Comparison of ENCODE assay signal across 16 cellular contexts in the genomic region with DNA sequence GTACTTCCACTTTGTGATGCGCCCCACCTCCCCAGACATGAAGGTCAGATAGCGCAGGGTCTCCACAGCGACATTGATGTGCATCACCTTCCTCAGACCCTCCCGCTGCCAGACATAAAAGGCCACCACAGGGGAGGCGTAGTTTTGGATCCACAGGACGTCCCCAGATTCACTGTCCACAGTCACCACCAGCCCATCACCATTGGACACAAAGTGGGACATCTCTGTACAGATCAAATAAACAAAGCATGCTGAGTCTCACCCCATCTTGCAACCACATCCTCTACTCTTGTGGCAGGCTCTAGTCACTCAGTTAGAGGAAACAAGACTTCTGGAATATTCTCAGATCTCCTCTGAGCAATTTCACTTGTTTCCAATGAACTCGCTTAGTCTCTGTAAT. TPM values are rescaled to one million over a fixed set of nuclear protein-coding genes. Genes with fewer than 3 reads are reported as not detected.
A peak's percentile ranks its signal among the peaks of the same experiment; 100 is the strongest.
DNase-seq lines count a peak whose midpoint lies in the region; ATAC-seq and TF ChIP-seq lines count a peak whose summit lies in the region.
"Had no signal": no experiment of that assay in that cellular context is flagged by ENCODE, and none has a peak within 500 bp of the region (broad histone marks: within the 10 kb centered on the region; RNA-seq: fewer than 3 reads in every experiment).

No MANE protein-coding gene starts in this region.

- POLR2A ChIA-PET in WTC11 (lab: Charles Lee) = no interaction called here

- no peak overlapping the region for H3K4me3 Mint-ChIP-seq in WTC11
- H3K4me3 Mint-ChIP-seq: stimulated activated memory B cell treated with anti-CD40 and anti-IgM and Interleukin-4, amounts not matched to agents 10 μg/mL and 1 μg/mL and 100 μg/mL, for 72 hours had no signal

- no peak for TF ChIP-seq CTCF in WTC11 (IDR thresholded peaks at IDR 0.05)

- peaks cover 20% of the 10 kb centered on the region for H3K9me3 Mint-ChIP-seq in WTC11

- no peak for ATAC-seq in WTC11
- no peak for ATAC-seq in HG02588 (IDR thresholded peaks at IDR 0.05; ENCODE audit: unreplicated experiment)
- ATAC-seq: gastrocnemius medialis; left lung; stimulated activated memory B cell treated with anti-CD40 and anti-IgM and Interleukin-4, amounts not matched to agents 10 μg/mL and 1 μg/mL and 100 μg/mL, for 72 hours had no signal

- peaks cover 6% of the 10 kb centered on the region for H3K4me1 Mint-ChIP-seq in WTC11

- DNase-seq in activated naive CD4-positive, alpha-beta T cell treated with Interleukin-2 at 50 U/mL for 16 hours = peak; percentile 47
- DNase-seq in activated naive CD4-positive, alpha-beta T cell treated with anti-CD3 and anti-CD28 coated beads, Interleukin-2, amount 50 U/mL, for 16 hours = no peak
- DNase-seq in WTC11 (ENCODE audit: low spot score) (no peak), NCI-H82 (lab: John Stamatoyannopoulos, UW) (no peak), DMS79 (lab: John Stamatoyannopoulos, UW) (no peak)
- DNase-seq in effector CD4-positive, alpha-beta T cell = peak; percentile 14
- peak; percentile 25 for DNase-seq in stimulated activated naive CD4-positive, alpha-beta T cell treated with Interleukin-2 at 50 U/mL for 16 hours (lab: John Stamatoyannopoulos, UW)
- DNase-seq: cerebellar nuclear complex, gastrocnemius medialis, KG1, left lung, NCI-H1105 treated with DMSO at 0.1 percent for 48 hours, NCI-H774 had no signal

- H3K36me3 Mint-ChIP-seq in WTC11 = peaks cover 28% of the 10 kb centered on the region

- H3K27me3 Mint-ChIP-seq in WTC11 (ENCODE audit: low read depth) = peaks cover 4% of the 10 kb centered on the region; the same call in 1 of the 2 replicates
- H3K27me3 Mint-ChIP-seq: stimulated activated memory B cell treated with anti-CD40 and anti-IgM and Interleukin-4, amounts not matched to agents 10 μg/mL and 1 μg/mL and 100 μg/mL, for 72 hours had no signal

- 0 out of 2 replicates have a peak overlapping the region, but pooled peaks have one; percentile 42 for H3K27ac Mint-ChIP-seq in WTC11
- H3K27ac Mint-ChIP-seq: stimulated activated memory B cell treated with anti-CD40 and anti-IgM and Interleukin-4, amounts not matched to agents 10 μg/mL and 1 μg/mL and 100 μg/mL, for 72 hours had no signal

- CTCF ChIA-PET in WTC11 (lab: Charles Lee) = interaction anchor here (6.4 to 8.0 kb wide), 2 partner anchors 39 to 66 kb away, joined by 81 to 364 read pairs; partner anchors contain the start of gene ERN1

TF ChIP-seq in WTC11, 78 proteins besides CTCF, POLR2A, EP300 and RAD21:
- TF ChIP-seq FOXK1 (CRISPR knock-in tag; IDR thresholded peaks at IDR 0.05) (no peak), ESRRA (CRISPR knock-in tag; IDR thresholded peaks at IDR 0.05; ENCODE audit: borderline replicate concordance) (no peak), E2F1 (CRISPR knock-in tag; IDR thresholded peaks at IDR 0.05) (no peak), GRHL2 (CRISPR knock-in tag; IDR thresholded peaks at IDR 0.05; ENCODE audit: insufficient replicate concordance, severe bottlenecking) (no peak), ZBTB21 (CRISPR knock-in tag; IDR thresholded peaks at IDR 0.05; ENCODE audit: borderline replicate concordance) (no peak), ZNF138 (CRISPR knock-in tag; conservative IDR thresholded peaks at IDR 0.05) (no peak), CDX4 (CRISPR knock-in tag; IDR thresholded peaks at IDR 0.05; ENCODE audit: borderline replicate concordance) (no peak), TEAD4 (CRISPR knock-in tag; IDR thresholded peaks at IDR 0.05) (no peak)
- TF ChIP-seq, protein P1, sequence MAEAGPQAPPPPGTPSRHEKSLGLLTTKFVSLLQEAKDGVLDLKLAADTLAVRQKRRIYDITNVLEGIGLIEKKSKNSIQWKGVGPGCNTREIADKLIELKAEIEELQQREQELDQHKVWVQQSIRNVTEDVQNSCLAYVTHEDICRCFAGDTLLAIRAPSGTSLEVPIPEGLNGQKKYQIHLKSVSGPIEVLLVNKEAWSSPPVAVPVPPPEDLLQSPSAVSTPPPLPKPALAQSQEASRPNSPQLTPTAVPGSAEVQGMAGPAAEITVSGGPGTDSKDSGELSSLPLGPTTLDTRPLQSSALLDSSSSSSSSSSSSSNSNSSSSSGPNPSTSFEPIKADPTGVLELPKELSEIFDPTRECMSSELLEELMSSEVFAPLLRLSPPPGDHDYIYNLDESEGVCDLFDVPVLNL (CRISPR knock-in tag; IDR thresholded peaks at IDR 0.05; ENCODE audit: borderline replicate concordance, low read depth) = no peak
- TF ChIP-seq, protein P2, sequence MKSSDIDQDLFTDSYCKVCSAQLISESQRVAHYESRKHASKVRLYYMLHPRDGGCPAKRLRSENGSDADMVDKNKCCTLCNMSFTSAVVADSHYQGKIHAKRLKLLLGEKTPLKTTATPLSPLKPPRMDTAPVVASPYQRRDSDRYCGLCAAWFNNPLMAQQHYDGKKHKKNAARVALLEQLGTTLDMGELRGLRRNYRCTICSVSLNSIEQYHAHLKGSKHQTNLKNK (CRISPR knock-in tag; IDR thresholded peaks at IDR 0.05) = no peak

RNA-seq across cellular contexts. Expression of gene ICAM2, which starts 46.3 kb away (rescaled TPM):
- total RNA-seq in WTC11 (2021) = 0.33 to 0.57 TPM (median 0.44 TPM) in 3 replicates
- total RNA-seq: RPMI7951 had no signal

Comparison
In these comparisons a context has a peak if more than half of its experiments do, and no peak if none do; other contexts are left out.
1. DNase-seq: peak in activated naive CD4-positive, alpha-beta T cell treated with Interleukin-2 at 50 U/mL for 16 hours (single experiment), effector CD4-positive, alpha-beta T cell (single experiment) and stimulated activated naive CD4-positive, alpha-beta T cell treated with Interleukin-2 at 50 U/mL for 16 hours (single experiment); none in activated naive CD4-positive, alpha-beta T cell treated with anti-CD3 and anti-CD28 coated beads, Interleukin-2, amount 50 U/mL, for 16 hours (single experiment), WTC11 (single experiment), NCI-H82 (single experiment) and DMS79 (single experiment).